21 cellular contexts compared by ENCODE assay signal in genomic region chr14:65366802-65367570, GRCh38. TPM values are rescaled to one million over a fixed set of nuclear protein-coding genes. Genes with fewer than 3 reads are reported as not detected.
DNase-seq lines count a peak whose midpoint lies in the region; ATAC-seq and TF ChIP-seq lines count a peak whose summit lies in the region.
"Had no signal": no experiment of that assay in that cellular context is flagged by ENCODE, and none has a peak within 500 bp of the region (broad histone marks: within the 10 kb centered on the region; RNA-seq: fewer than 3 reads in every experiment).

No MANE protein-coding gene starts in this region.

- peaks cover 44% of the 10 kb centered on the region for H3K4me1 Mint-ChIP-seq in activated naive CD8-positive, alpha-beta T cell treated with anti-CD3 and anti-CD28 coated beads, Interleukin-2, amount 50 U/mL, for 24 hours
- H3K4me1 Mint-ChIP-seq in activated naive CD8-positive, alpha-beta T cell treated with anti-CD3 and anti-CD28 coated beads for 36 hours, result peaks cover 24% of the 10 kb centered on the region
- H3K4me1 Mint-ChIP-seq in activated B cell treated with CpG ODN at 0.5 μM for 24 hours (peaks cover 26% of the 10 kb centered on the region), neural progenitor cell (peaks cover 8% of the 10 kb centered on the region)

- H4K20me1 ChIP-seq in neural progenitor cell (ENCODE audit: low read depth), result no peaks in the 10 kb centered on the region
- H4K20me1 ChIP-seq: BLaER1 had no signal

- 90% methylated on average over 3 of the region's 3 CpGs for WGBS in HUES64

- peaks cover 4% of the 10 kb centered on the region for H3K9me3 Mint-ChIP-seq in activated naive CD8-positive, alpha-beta T cell treated with anti-CD3 and anti-CD28 coated beads, Interleukin-2, amount 50 U/mL, for 24 hours
- H3K9me3 Mint-ChIP-seq in activated naive CD8-positive, alpha-beta T cell treated with anti-CD3 and anti-CD28 coated beads for 36 hours, result no peaks in the 10 kb centered on the region
- no peaks in the 10 kb centered on the region for H3K9me3 Mint-ChIP-seq in activated B cell treated with CpG ODN at 0.5 μM for 24 hours
- H3K9me3 Mint-ChIP-seq in neural progenitor cell, result no peaks in the 10 kb centered on the region
- H3K9me3 Mint-ChIP-seq: activated naive CD4-positive, alpha-beta T cell treated with anti-CD3 and anti-CD28 coated beads, Interleukin-2, amount 50 U/mL, for 24 hours; stimulated activated effector memory CD8-positive, alpha-beta T cell treated with anti-CD3 and anti-CD28 coated beads, Interleukin-12 subunit alpha, Interleukin-12 subunit beta, amount 100 ng/mL, for 72 hours had no signal

- no peaks in the 10 kb centered on the region for H3K36me3 ChIP-seq in HUES64 (ENCODE audit: insufficient read depth, low read length)
- H3K36me3 ChIP-seq in neural progenitor cell, result no peaks in the 10 kb centered on the region
- no peaks in the 10 kb centered on the region for H3K36me3 ChIP-seq in A673 (ENCODE audit: insufficient read depth, low read length, poor library complexity, severe bottlenecking)
- H3K36me3 ChIP-seq: BLaER1, ovary, upper lobe of left lung had no signal

- CTCF ChIA-PET in activated B cell treated with CpG ODN at 0.5 μM for 24 hours (lab: Charles Lee), result interaction anchor here (1.2 kb wide), 1 partner anchor 44 kb away, joined by 3 read pairs; no protein-coding TSS in a partner anchor
- CTCF ChIA-PET in A673 (lab: Charles Lee), result no interaction called here

- no TSS peak for BruUV-seq in A673 (replicated peaks; lab: Mats Ljungman, UMichigan)

- ATAC-seq in activated naive CD8-positive, alpha-beta T cell treated with anti-CD3 and anti-CD28 coated beads, Interleukin-2, amount 50 U/mL, for 24 hours, result no peak
- ATAC-seq in activated B cell treated with CpG ODN at 0.5 μM for 24 hours (ENCODE audit: low read depth), result peak; percentile 18
- ATAC-seq: activated CD4-positive, alpha-beta T cell treated with anti-CD3 and anti-CD28 coated beads for 36 hours; left colon; stimulated activated effector memory CD8-positive, alpha-beta T cell treated with anti-CD3 and anti-CD28 coated beads, Interleukin-12 subunit alpha, Interleukin-12 subunit beta, amount 100 ng/mL, for 72 hours had no signal

- H3K4me2 ChIP-seq in neural progenitor cell, result no peak overlapping the region
- H3K4me2 ChIP-seq: BLaER1 had no signal

- peaks cover 24% of the 10 kb centered on the region for H3K36me3 Mint-ChIP-seq in activated naive CD8-positive, alpha-beta T cell treated with anti-CD3 and anti-CD28 coated beads, Interleukin-2, amount 50 U/mL, for 24 hours (ENCODE audit: low read depth)
- H3K36me3 Mint-ChIP-seq in activated naive CD8-positive, alpha-beta T cell treated with anti-CD3 and anti-CD28 coated beads for 36 hours, result peaks cover 36% of the 10 kb centered on the region
- H3K36me3 Mint-ChIP-seq in activated B cell treated with CpG ODN at 0.5 μM for 24 hours (ENCODE audit: low read depth) (no peaks in the 10 kb centered on the region), neural progenitor cell (no peaks in the 10 kb centered on the region)
- H3K36me3 Mint-ChIP-seq: stimulated activated effector memory CD8-positive, alpha-beta T cell treated with anti-CD3 and anti-CD28 coated beads, Interleukin-12 subunit alpha, Interleukin-12 subunit beta, amount 100 ng/mL, for 72 hours had no signal

- H3K4me3 ChIP-seq in HUES64 (ENCODE audit: low read length) (no peak overlapping the region), neural progenitor cell (no peak overlapping the region), A673 (ENCODE audit: low read depth, low read length, poor library complexity, severe bottlenecking) (no peak overlapping the region)
- H3K4me3 ChIP-seq: BLaER1, ovary, upper lobe of left lung had no signal

- POLR2A ChIA-PET in activated B cell treated with CpG ODN at 0.5 μM for 24 hours (lab: Charles Lee), result interaction anchor here (1.0 kb wide), 1 partner anchor 12 kb away, joined by 3 read pairs; no protein-coding TSS in a partner anchor
- POLR2A ChIA-PET in A673 (lab: Charles Lee; ENCODE audit: low non-redundant PET), result no interaction called here

- peak overlapping the region; percentile 23 for H2AFZ ChIP-seq in neural progenitor cell (replicated peaks)

- intact Hi-C loops in activated B cell treated with CpG ODN at 0.5 μM for 24 hours (cut with micrococcal nuclease), result no loop called here
- intact Hi-C loops in A673 (cut with micrococcal nuclease; ENCODE audit: unreplicated experiment), result no loop called here

- H3K27me3 Mint-ChIP-seq in activated naive CD8-positive, alpha-beta T cell treated with anti-CD3 and anti-CD28 coated beads, Interleukin-2, amount 50 U/mL, for 24 hours, result no peaks in the 10 kb centered on the region
- no peaks in the 10 kb centered on the region for H3K27me3 Mint-ChIP-seq in activated naive CD8-positive, alpha-beta T cell treated with anti-CD3 and anti-CD28 coated beads for 36 hours
- no peaks in the 10 kb centered on the region for H3K27me3 Mint-ChIP-seq in activated B cell treated with CpG ODN at 0.5 μM for 24 hours
- peaks cover 2% of the 10 kb centered on the region for H3K27me3 Mint-ChIP-seq in neural progenitor cell (ENCODE audit: insufficient read depth, low read depth)
- H3K27me3 Mint-ChIP-seq: activated CD4-positive, alpha-beta T cell treated with anti-CD3 and anti-CD28 coated beads for 36 hours; activated naive CD4-positive, alpha-beta T cell treated with anti-CD3 and anti-CD28 coated beads, Interleukin-2, amount 50 U/mL, for 24 hours had no signal

- no peak overlapping the region for H3K4me3 Mint-ChIP-seq in activated naive CD8-positive, alpha-beta T cell treated with anti-CD3 and anti-CD28 coated beads, Interleukin-2, amount 50 U/mL, for 24 hours
- H3K4me3 Mint-ChIP-seq in activated naive CD8-positive, alpha-beta T cell treated with anti-CD3 and anti-CD28 coated beads for 36 hours, result no peak overlapping the region
- no peak overlapping the region for H3K4me3 Mint-ChIP-seq in activated B cell treated with CpG ODN at 0.5 μM for 24 hours
- H3K4me3 Mint-ChIP-seq in neural progenitor cell, result no peak overlapping the region
- H3K4me3 Mint-ChIP-seq: activated CD4-positive, alpha-beta T cell treated with anti-CD3 and anti-CD28 coated beads for 36 hours; activated naive CD4-positive, alpha-beta T cell treated with anti-CD3 and anti-CD28 coated beads, Interleukin-2, amount 50 U/mL, for 24 hours; stimulated activated effector memory CD8-positive, alpha-beta T cell treated with anti-CD3 and anti-CD28 coated beads, Interleukin-12 subunit alpha, Interleukin-12 subunit beta, amount 100 ng/mL, for 72 hours had no signal

- H3F3A ChIP-seq in neural progenitor cell (ENCODE audit: low read depth), result peaks cover 3% of the 10 kb centered on the region

- no peaks in the 10 kb centered on the region for H3K27me3 ChIP-seq in HUES64 (ENCODE audit: insufficient read depth, low read length)
- H3K27me3 ChIP-seq in neural progenitor cell, result no peaks in the 10 kb centered on the region
- H3K27me3 ChIP-seq in A673 (replicated peaks; ENCODE audit: insufficient read depth, low read depth, low read length, poor library complexity), result no peaks in the 10 kb centered on the region
- H3K27me3 ChIP-seq: BLaER1, ovary, upper lobe of left lung had no signal

- no peaks in the 10 kb centered on the region for H3K9me3 ChIP-seq in HUES64 (ENCODE audit: insufficient read depth, low read depth, low read length)
- no peaks in the 10 kb centered on the region for H3K9me3 ChIP-seq in neural progenitor cell (ENCODE audit: low read depth)
- no peaks in the 10 kb centered on the region for H3K9me3 ChIP-seq in A673 (ENCODE audit: low read depth, low read length, poor library complexity, severe bottlenecking)
- H3K9me3 ChIP-seq: BLaER1, ovary, upper lobe of left lung had no signal

- H3K27ac Mint-ChIP-seq in activated naive CD8-positive, alpha-beta T cell treated with anti-CD3 and anti-CD28 coated beads, Interleukin-2, amount 50 U/mL, for 24 hours, result peak overlapping the region; percentile 60
- no peak overlapping the region for H3K27ac Mint-ChIP-seq in activated naive CD8-positive, alpha-beta T cell treated with anti-CD3 and anti-CD28 coated beads for 36 hours
- no peak overlapping the region for H3K27ac Mint-ChIP-seq in activated B cell treated with CpG ODN at 0.5 μM for 24 hours
- no peak overlapping the region for H3K27ac Mint-ChIP-seq in neural progenitor cell
- H3K27ac Mint-ChIP-seq: activated CD4-positive, alpha-beta T cell treated with anti-CD3 and anti-CD28 coated beads for 36 hours; activated naive CD4-positive, alpha-beta T cell treated with anti-CD3 and anti-CD28 coated beads, Interleukin-2, amount 50 U/mL, for 24 hours; stimulated activated effector memory CD8-positive, alpha-beta T cell treated with anti-CD3 and anti-CD28 coated beads, Interleukin-12 subunit alpha, Interleukin-12 subunit beta, amount 100 ng/mL, for 72 hours had no signal

- H3K27ac ChIP-seq in HUES64 (ENCODE audit: low read depth, low read length) (peak overlapping the region; percentile 74), neural progenitor cell (no peak overlapping the region), A673 (ENCODE audit: low read depth, low read length, poor library complexity, severe bottlenecking) (no peak overlapping the region)
- H3K27ac ChIP-seq: BLaER1, ovary, upper lobe of left lung had no signal

- peaks cover 28% of the 10 kb centered on the region for H3K4me1 ChIP-seq in HUES64 (ENCODE audit: insufficient read depth, low read length)
- H3K4me1 ChIP-seq in neural progenitor cell, result peaks cover 8% of the 10 kb centered on the region
- H3K4me1 ChIP-seq in A673 (ENCODE audit: insufficient read depth, low read length, poor library complexity, severe bottlenecking), result no peaks in the 10 kb centered on the region
- H3K4me1 ChIP-seq: upper lobe of left lung had no signal

- H3K9ac ChIP-seq in HUES64 (ENCODE audit: low read depth, low read length) (no peak overlapping the region), neural progenitor cell (no peak overlapping the region)
- H3K9ac ChIP-seq: BLaER1 had no signal

- DNase-seq in activated naive CD8-positive, alpha-beta T cell treated with anti-CD3 and anti-CD28 coated beads, Interleukin-2, amount 50 U/mL, for 24 hours, result no peak
- no peak for DNase-seq in activated naive CD8-positive, alpha-beta T cell treated with anti-CD3 and anti-CD28 coated beads for 36 hours
- no peak for DNase-seq in activated B cell treated with CpG ODN at 0.5 μM for 24 hours
- no peak for DNase-seq in neural progenitor cell (ENCODE audit: low spot score)
- no peak for DNase-seq in T1000 (lab: John Stamatoyannopoulos, UW)
- DNase-seq in NCI-H1048 (lab: John Stamatoyannopoulos, UW), result no peak
- DNase-seq in A673 (ENCODE audit: low spot score), result no peak
- DNase-seq: activated CD4-positive, alpha-beta T cell treated with anti-CD3 and anti-CD28 coated beads for 36 hours; aorta; KG1; left colon; MM.1S; NCI-H146; NCI-H2107; ovary; RPMI8226; upper lobe of left lung had no signal

- H3K79me2 ChIP-seq in neural progenitor cell (ENCODE audit: low read depth), result no peaks in the 10 kb centered on the region

- no peak for TF ChIP-seq CTCF in activated B cell treated with CpG ODN at 0.5 μM for 24 hours (IDR thresholded peaks at IDR 0.05)
- TF ChIP-seq CTCF in neural progenitor cell (IDR thresholded peaks at IDR 0.05), result no peak
- TF ChIP-seq CTCF in A673 (conservative IDR thresholded peaks at IDR 0.05; ENCODE audit: low read depth, low read length), result no peak

RNA-seq across cellular contexts. Expression of gene FUT8, which starts 45.5 kb away (rescaled TPM):
- total RNA-seq in activated naive CD8-positive, alpha-beta T cell treated with anti-CD3 and anti-CD28 coated beads for 36 hours, result 10 to 100 TPM; 58.6 to 65.6 TPM
- polyA plus RNA-seq in HUES64 (2013, experiment 1 of 2), result 29.6 TPM
- 34.6 TPM for polyA plus RNA-seq in HUES64 (2013, experiment 2 of 2)
- 115 and 123 TPM in 2 replicates for total RNA-seq in activated B cell treated with CpG ODN at 0.5 μM for 24 hours
- total RNA-seq in neural progenitor cell (ENCODE audit: low replicate concordance), result 112 and 131 TPM in 2 replicates
- 11.0 and 11.6 TPM in 2 replicates for total RNA-seq in A673 (2021)
